ENCODE assay signal across 8 cellular contexts in the genomic region with DNA sequence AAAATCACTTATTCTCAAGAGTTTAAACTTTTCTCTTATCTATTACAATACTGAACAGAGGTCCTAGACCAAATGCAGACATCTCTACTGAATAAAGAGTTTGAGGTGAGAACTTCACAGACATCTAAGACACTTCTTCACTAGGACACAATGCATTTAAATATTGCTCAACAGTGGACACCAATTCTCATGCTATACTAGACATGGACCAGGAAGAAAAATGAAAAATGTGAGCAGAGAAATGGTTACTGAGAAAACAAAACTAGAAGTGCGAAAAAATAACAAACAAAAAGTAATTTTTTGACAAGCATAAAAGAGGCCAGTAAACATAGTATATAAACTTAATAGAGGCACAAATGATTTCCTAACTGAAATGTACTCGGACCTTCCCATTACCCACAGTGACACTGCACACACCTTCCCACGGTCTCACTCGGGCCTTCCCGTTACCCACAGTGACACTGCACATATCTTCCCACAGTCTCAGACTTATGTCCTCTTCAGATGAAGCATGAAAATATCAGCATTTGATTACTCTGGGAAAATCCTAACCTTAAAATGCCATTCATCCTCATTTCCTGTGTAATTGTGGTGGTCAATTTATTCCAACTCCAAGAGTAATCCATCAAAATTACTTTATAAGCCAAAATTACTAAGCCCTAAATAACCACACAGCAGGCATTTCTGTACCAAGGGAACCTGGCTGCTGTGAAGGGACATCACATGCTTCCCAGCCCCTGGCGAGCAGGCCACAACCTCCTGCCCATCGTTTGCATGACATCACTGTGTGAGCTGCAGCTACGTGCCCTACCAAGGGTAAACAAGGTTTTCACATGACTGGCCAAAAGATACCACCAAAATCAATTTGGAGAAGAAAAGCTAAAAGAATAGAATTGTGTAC. TPM values are rescaled to one million over a fixed set of nuclear protein-coding genes. Genes with fewer than 3 reads are reported as not detected.
A peak's percentile ranks its signal among the peaks of the same experiment; 100 is the strongest.
DNase-seq lines count a peak whose midpoint lies in the region; ATAC-seq lines count a peak whose summit lies in the region.

No MANE protein-coding gene starts in this region.

- peak; percentile 84 for DNase-seq in Caki2 (ENCODE audit: low read depth)
- DNase-seq in amniotic epithelial cell (ENCODE audit: low read depth) = peak; percentile 78
- DNase-seq in iris pigment epithelial cell (ENCODE audit: low read depth) = peak; percentile 83
- DNase-seq in substantia nigra (lab: John Stamatoyannopoulos, UW) = peak in 28 of 49 donors; percentile 23 to 80 (median 47)
- no peak for DNase-seq in activated CD4-positive, alpha-beta T cell treated with anti-CD3 and anti-CD28 coated beads, Interleukin-2, amount 50 U/mL, for 1 hour
- no peak for DNase-seq in activated naive CD4-positive, alpha-beta T cell (lab: John Stamatoyannopoulos, UW)

- ATAC-seq in GM19438 (IDR thresholded peaks at IDR 0.05; ENCODE audit: low read depth, unreplicated experiment) (peak; percentile 41), HG03457 (IDR thresholded peaks at IDR 0.05; ENCODE audit: unreplicated experiment) (peak; percentile 41)

- in situ Hi-C loops in Caki2 (cut with HindIII; ENCODE audit: low pct_unique_long_range_greater_than_20kb, low sequenced_read_pairs) = no loop called here

- peak overlapping the region; percentile 59 for H3K27ac ChIP-seq in substantia nigra (ENCODE audit: low read depth, low read length, poor library complexity, severe bottlenecking)

RNA-seq across cellular contexts. Expression of a gene that starts 6.4 kb away (rescaled TPM):
- 35.9 and 46.4 TPM in 2 replicates for total RNA-seq in Caki2 (2014; rRNA removed; shearing (Covaris generic); ENCODE audit: low replicate concordance)

RNA-seq across cellular contexts. Expression of a gene that starts 35.9 kb away (rescaled TPM):
- 0.07 and 3.6 TPM in 2 replicates for total RNA-seq in Caki2 (2014; rRNA removed; shearing (Covaris generic); ENCODE audit: low replicate concordance)

Comparison
In these comparisons a context has a peak if more than half of its experiments do, and no peak if none do; other contexts are left out.
1. DNase-seq: peak in Caki2 (single experiment), amniotic epithelial cell (single experiment), iris pigment epithelial cell (single experiment) and substantia nigra (28 of 49); none in activated CD4-positive, alpha-beta T cell treated with anti-CD3 and anti-CD28 coated beads, Interleukin-2, amount 50 U/mL, for 1 hour (single experiment) and activated naive CD4-positive, alpha-beta T cell (0 of 4).